1 cellular context compared by ENCODE assay signal in the genomic region with DNA sequence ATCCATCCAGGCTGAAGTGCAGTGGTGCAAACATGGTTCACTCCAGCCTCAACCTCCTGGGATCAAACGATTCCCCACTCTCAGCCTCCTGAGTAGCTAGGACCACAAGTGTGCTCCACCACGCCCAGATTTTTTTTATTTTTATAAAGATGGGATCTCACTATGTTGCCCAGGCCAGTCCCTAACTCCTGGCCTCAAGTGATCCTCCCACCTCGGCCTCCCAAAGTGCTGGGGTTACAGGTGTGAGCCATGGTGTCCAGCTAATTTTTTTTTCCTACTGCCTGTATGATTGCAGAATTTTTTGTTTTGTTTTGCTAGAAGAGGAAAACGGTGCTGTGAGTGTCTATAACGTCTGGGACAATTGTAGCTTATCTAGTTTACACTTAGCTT.
TF ChIP-seq lines count a peak whose summit lies in the region.

No MANE protein-coding gene starts in this region.

TF ChIP-seq in HEK293, 187 proteins besides CTCF, POLR2A, EP300 and RAD21 (continued from another document):
- no peak for TF ChIP-seq AEBP2 (tag by site-specific recombination; IDR thresholded peaks at IDR 0.05; ENCODE audit: borderline replicate concordance)
- 0 out of 2 replicates have a peak, but pooled peaks have one; percentile 22 for TF ChIP-seq ZNF121 (tag by site-specific recombination; IDR thresholded peaks at IDR 0.05)
